23 cellular contexts compared by ENCODE assay signal in the genomic region with DNA sequence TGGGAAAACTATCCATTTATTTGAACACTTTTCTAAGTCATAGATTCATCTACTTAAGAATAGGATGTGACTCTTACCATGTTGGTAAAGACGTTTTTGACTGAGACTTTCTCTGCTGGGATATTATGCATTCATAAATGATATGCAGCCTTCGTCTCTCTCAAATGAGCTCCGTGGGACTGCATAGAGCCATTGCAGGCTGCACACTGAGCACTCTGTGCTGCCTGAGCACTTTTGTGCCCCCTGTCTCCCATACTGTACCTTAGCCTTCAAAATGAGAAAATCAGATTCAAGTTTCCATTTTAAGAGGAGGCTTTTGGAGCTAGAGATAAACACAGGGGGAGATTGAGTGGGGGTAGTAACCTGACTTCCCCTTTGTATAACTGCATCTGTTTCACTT.
"Had no signal": no experiment of that assay in that cellular context is flagged by ENCODE, and none has a peak within 500 bp of the region (broad histone marks: within the 10 kb centered on the region; RNA-seq: fewer than 3 reads in every experiment).

No MANE protein-coding gene starts in this region.

- H3K36me3 Mint-ChIP-seq: naive thymus-derived CD8-positive, alpha-beta T cell; stimulated activated naive B cell treated with anti-CD40 and anti-IgM and Interleukin-4, amounts not matched to agents 10 μg/mL and 1 μg/mL and 100 μg/mL, for 72 hours had no signal

- H3K27me3 Mint-ChIP-seq: naive thymus-derived CD8-positive, alpha-beta T cell; stimulated activated naive B cell treated with anti-CD40 and anti-IgM and Interleukin-4, amounts not matched to agents 10 μg/mL and 1 μg/mL and 100 μg/mL, for 72 hours had no signal

- H3K27ac Mint-ChIP-seq: activated T-helper 1 cell treated with anti-CD3 and anti-CD28 coated beads, Interleukin-12 subunit alpha, Interleukin-12 subunit beta, Interleukin-2, Interleukin-4 antibody, amounts not matched to agents 30 ng/mL and 10 ng/mL and 1 ng/mL, durations not matched to agents 14 hours and 24 hours and 36 hours; naive thymus-derived CD8-positive, alpha-beta T cell; stimulated activated naive B cell treated with anti-CD40 and anti-IgM and Interleukin-4, amounts not matched to agents 10 μg/mL and 1 μg/mL and 100 μg/mL, for 72 hours had no signal

- DNase-seq: activated CD4-positive, alpha-beta T cell treated with anti-CD3 and anti-CD28 coated beads for 48 hours; activated CD4-positive, alpha-beta T cell treated with anti-CD3 and anti-CD28 coated beads, Interleukin-2, amount 50 U/mL, for 48 hours; activated CD8-positive, alpha-beta memory T cell treated with anti-CD3 and anti-CD28 coated beads, Interleukin-2, amount 50 U/mL, for 4 hours; activated effector memory CD4-positive, alpha-beta T cell treated with anti-CD3 and anti-CD28 coated beads, Interleukin-2, amount 50 U/mL, for 16 hours; activated naive CD4-positive, alpha-beta T cell treated with anti-CD3 and anti-CD28 coated beads, Interleukin-2, amount 50 U/mL, for 16 hours; activated T-cell treated with anti-CD3 and anti-CD28 coated beads, Interleukin-2, amount 50 U/mL, for 1 hour; amniotic stem cell; central memory CD4-positive, alpha-beta T cell; foreskin keratinocyte; left lung; lower lobe of right lung; mesenchymal stem cell; naive thymus-derived CD8-positive, alpha-beta T cell; posterior cingulate gyrus; right cardiac atrium; stimulated activated CD4-positive, alpha-beta T cell treated with anti-CD3 and anti-CD28 coated beads, Interleukin-15, amount 100 ng/mL, for 24 hours; stimulated activated CD4-positive, alpha-beta T cell treated with anti-CD3 and anti-CD28 coated beads, Interleukin-2, amount 100 ng/mL, for 24 hours; stimulated activated naive B cell treated with anti-CD40 and anti-IgM and Interleukin-4, amounts not matched to agents 10 μg/mL and 1 μg/mL and 100 μg/mL, for 72 hours; stomach; thyroid gland; upper lobe of right lung had no signal

- H3K27me3 ChIP-seq: esophagus muscularis mucosa, foreskin keratinocyte, left lung, stomach, upper lobe of right lung had no signal

- H3K9me3 ChIP-seq: esophagus muscularis mucosa, left lung, lower lobe of right lung, stomach, thyroid gland, upper lobe of right lung had no signal

- H3K4me3 Mint-ChIP-seq: activated T-helper 1 cell treated with anti-CD3 and anti-CD28 coated beads, Interleukin-12 subunit alpha, Interleukin-12 subunit beta, Interleukin-2, Interleukin-4 antibody, amounts not matched to agents 30 ng/mL and 10 ng/mL and 1 ng/mL, durations not matched to agents 14 hours and 24 hours and 36 hours; naive thymus-derived CD8-positive, alpha-beta T cell; stimulated activated naive B cell treated with anti-CD40 and anti-IgM and Interleukin-4, amounts not matched to agents 10 μg/mL and 1 μg/mL and 100 μg/mL, for 72 hours had no signal

- H3K4me1 Mint-ChIP-seq: naive thymus-derived CD8-positive, alpha-beta T cell; stimulated activated naive B cell treated with anti-CD40 and anti-IgM and Interleukin-4, amounts not matched to agents 10 μg/mL and 1 μg/mL and 100 μg/mL, for 72 hours had no signal

- H3K27ac ChIP-seq: esophagus muscularis mucosa, foreskin keratinocyte, left lung, lower lobe of right lung, stomach, thyroid gland, upper lobe of right lung had no signal

- H3K4me3 ChIP-seq: esophagus muscularis mucosa, left lung, lower lobe of right lung, stomach, thyroid gland, upper lobe of right lung had no signal

- H3K4me1 ChIP-seq: esophagus muscularis mucosa, foreskin keratinocyte, left lung, lower lobe of right lung, stomach, thyroid gland, upper lobe of right lung had no signal

- ATAC-seq: foreskin keratinocyte; left lung; lower lobe of right lung; naive thymus-derived CD8-positive, alpha-beta T cell; right cardiac atrium; stimulated activated naive B cell treated with anti-CD40 and anti-IgM and Interleukin-4, amounts not matched to agents 10 μg/mL and 1 μg/mL and 100 μg/mL, for 72 hours; upper lobe of right lung had no signal

- H3K36me3 ChIP-seq: esophagus muscularis mucosa, left lung, lower lobe of right lung, stomach, thyroid gland, upper lobe of right lung had no signal

- H3K9me3 Mint-ChIP-seq: activated T-helper 1 cell treated with anti-CD3 and anti-CD28 coated beads, Interleukin-12 subunit alpha, Interleukin-12 subunit beta, Interleukin-2, Interleukin-4 antibody, amounts not matched to agents 30 ng/mL and 10 ng/mL and 1 ng/mL, durations not matched to agents 14 hours and 24 hours and 36 hours; naive thymus-derived CD8-positive, alpha-beta T cell; stimulated activated naive B cell treated with anti-CD40 and anti-IgM and Interleukin-4, amounts not matched to agents 10 μg/mL and 1 μg/mL and 100 μg/mL, for 72 hours had no signal
